ENCODE assay signal across 25 cellular contexts in the genomic region with DNA sequence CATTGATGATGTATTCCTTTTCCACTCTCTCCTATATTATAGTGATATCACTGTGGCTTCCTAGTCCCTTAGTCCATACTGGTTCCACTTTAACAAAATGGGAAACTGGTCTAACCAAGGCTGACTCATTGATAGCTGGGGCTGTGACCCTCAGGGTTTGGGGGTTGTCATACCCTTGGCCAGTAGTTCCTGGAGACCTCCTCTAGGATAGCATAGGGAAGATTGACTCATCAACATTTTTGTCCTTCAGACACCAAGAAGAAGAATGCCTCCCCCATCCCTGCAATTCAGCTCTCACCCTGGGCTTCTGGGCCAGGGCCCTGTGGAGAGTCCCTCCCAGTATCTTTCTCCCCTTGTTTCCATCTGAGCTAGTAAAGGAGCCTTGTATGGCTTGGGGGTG.
DNase-seq lines count a peak whose midpoint lies in the region; ATAC-seq and TF ChIP-seq lines count a peak whose summit lies in the region.
"Had no signal": no experiment of that assay in that cellular context is flagged by ENCODE, and none has a peak within 500 bp of the region (broad histone marks: within the 10 kb centered on the region; RNA-seq: fewer than 3 reads in every experiment).

No MANE protein-coding gene starts in this region.

- no peaks in the 10 kb centered on the region for H3K36me3 Mint-ChIP-seq in activated CD4-positive, alpha-beta memory T cell treated with anti-CD3 and anti-CD28 coated beads for 36 hours
- H3K36me3 Mint-ChIP-seq: CD14-positive monocyte, IgD-negative memory B cell had no signal

- H3K9me3 Mint-ChIP-seq in activated CD4-positive, alpha-beta memory T cell treated with anti-CD3 and anti-CD28 coated beads for 36 hours: no peaks in the 10 kb centered on the region
- H3K9me3 Mint-ChIP-seq: CD14-positive monocyte; CD8-positive, alpha-beta memory T cell had no signal

- CTCF ChIA-PET in activated CD4-positive, alpha-beta memory T cell treated with anti-CD3 and anti-CD28 coated beads for 36 hours (lab: Charles Lee): no interaction called here

- no peak overlapping the region for H3K4me3 Mint-ChIP-seq in activated CD4-positive, alpha-beta memory T cell treated with anti-CD3 and anti-CD28 coated beads for 36 hours
- H3K4me3 Mint-ChIP-seq: CD14-positive monocyte; CD8-positive, alpha-beta memory T cell; IgD-negative memory B cell had no signal

- peaks cover 0 to 6% of the 10 kb centered on the region in 2 donors for H3K4me1 ChIP-seq in thyroid gland
- H3K4me1 ChIP-seq: BE2C had no signal

- peaks cover 5% of the 10 kb centered on the region for H3K4me1 Mint-ChIP-seq in activated CD4-positive, alpha-beta memory T cell treated with anti-CD3 and anti-CD28 coated beads for 36 hours (ENCODE audit: low read depth)
- H3K4me1 Mint-ChIP-seq: CD14-positive monocyte; CD8-positive, alpha-beta memory T cell; IgD-negative memory B cell had no signal

- no peak for TF ChIP-seq CTCF in thyroid gland (IDR thresholded peaks at IDR 0.05)
- no peak for TF ChIP-seq CTCF in GM13976 (IDR thresholded peaks at IDR 0.05; ENCODE audit: borderline replicate concordance, control extremely low read depth, extremely low read depth, insufficient read depth, missing control alignments)

- POLR2A ChIA-PET in activated CD4-positive, alpha-beta memory T cell treated with anti-CD3 and anti-CD28 coated beads for 36 hours (lab: Charles Lee): no interaction called here

- DNase-seq in ACHN (peak; percentile 19), HK-2 (ENCODE audit: unreplicated experiment) (peak; percentile 49), RPMI7951 (ENCODE audit: low read depth) (peak; percentile 48), kidney tubule cell (ENCODE audit: low spot score) (peak; percentile 80), thyroid gland (no peak), GM13976 (ENCODE audit: low spot score) (no peak)
- DNase-seq in activated CD4-positive, alpha-beta memory T cell treated with anti-CD3 and anti-CD28 coated beads for 36 hours: no peak
- DNase-seq: BE2C; CD8-positive, alpha-beta memory T cell; DND-41; NCI-H1092; NCI-H1417 treated with DMSO at 0.1 percent for 48 hours; NCI-H1694 treated with DMSO at 0.1 percent for 48 hours; NCI-H2081; NCI-H2227 treated with DMSO at 0.1 percent for 48 hours; NCI-H526 treated with DMSO at 0.1 percent for 48 hours; SIG-M5 had no signal

- no peak for TF ChIP-seq POLR2A in thyroid gland (IDR thresholded peaks at IDR 0.05)

- in situ Hi-C loops in ACHN (cut with HindIII; ENCODE audit: low pct_ligation_motif_present, low pct_unique_long_range_greater_than_20kb, low sequenced_read_pairs): no loop called here
- in situ Hi-C loops in GM13976 (cut with MboI; ENCODE audit: low sequenced_read_pairs, unreplicated experiment): no loop called here

- no peaks in the 10 kb centered on the region for H3K9me3 ChIP-seq in thyroid gland
- H3K9me3 ChIP-seq: BE2C had no signal

- no peaks in the 10 kb centered on the region for H3K36me3 ChIP-seq in thyroid gland
- H3K36me3 ChIP-seq: BE2C had no signal

- intact Hi-C loops in thyroid gland (cut with DNase I): no loop called here
- intact Hi-C loops in activated CD4-positive, alpha-beta memory T cell treated with anti-CD3 and anti-CD28 coated beads for 36 hours (cut with micrococcal nuclease): no loop called here

- ATAC-seq in HG03521 (IDR thresholded peaks at IDR 0.05; ENCODE audit: unreplicated experiment): no peak
- ATAC-seq: HCT116, Panc1 had no signal

- no peaks in the 10 kb centered on the region for H3K27me3 ChIP-seq in thyroid gland
- H3K27me3 ChIP-seq: BE2C had no signal

- H3K27ac ChIP-seq in thyroid gland: no peak overlapping the region
- H3K27ac ChIP-seq: 22Rv1, KMS-11, SK-N-MC had no signal

- no peak overlapping the region for H3K27ac Mint-ChIP-seq in activated CD4-positive, alpha-beta memory T cell treated with anti-CD3 and anti-CD28 coated beads for 36 hours
- H3K27ac Mint-ChIP-seq: CD14-positive monocyte, IgD-negative memory B cell had no signal

- H3K27me3 Mint-ChIP-seq in activated CD4-positive, alpha-beta memory T cell treated with anti-CD3 and anti-CD28 coated beads for 36 hours: no peaks in the 10 kb centered on the region

- no peak overlapping the region for H3K4me3 ChIP-seq in thyroid gland (replicated peaks in 1 of 3)
- H3K4me3 ChIP-seq: SK-N-MC had no signal

Comparison
In these comparisons a context has a peak if more than half of its experiments do, and no peak if none do; other contexts are left out.
1. DNase-seq: peak in ACHN (single experiment), HK-2 (single experiment), RPMI7951 (single experiment) and kidney tubule cell (single experiment); none in thyroid gland (0 of 2), activated CD4-positive, alpha-beta memory T cell treated with anti-CD3 and anti-CD28 coated beads for 36 hours (single experiment) and GM13976 (single experiment).